Comparison of ENCODE assay signal across 8 cellular contexts in genomic region chr3:129120254-129121004, GRCh38. TPM values are rescaled to one million over a fixed set of nuclear protein-coding genes. Genes with fewer than 3 reads are reported as not detected.
DNase-seq lines count a peak whose midpoint lies in the region; ATAC-seq and TF ChIP-seq lines count a peak whose summit lies in the region.

No MANE protein-coding gene starts in this region.

- peaks cover 0 to 52% (median 29%) of the 10 kb centered on the region in 4 donors for H3K4me1 ChIP-seq in right lobe of liver

- ATAC-seq in right lobe of liver: peak; percentile 51 to 60 (median 56)

- no peaks in the 10 kb centered on the region for H3K9me3 Mint-ChIP-seq in HFFc6

- H3K36me3 Mint-ChIP-seq in HFFc6 (ENCODE audit: low read depth): no peaks in the 10 kb centered on the region; the same call in 1 of the 2 replicates

- no peaks in the 10 kb centered on the region for H3K27me3 ChIP-seq in dorsolateral prefrontal cortex
- no peaks in the 10 kb centered on the region for H3K27me3 ChIP-seq in right lobe of liver

- whole genome bisulfite sequencing in right lobe of liver (ENCODE audit: insufficient coverage, low coverage, low lambda C conversion rate, missing lambda C conversion rate): 0% methylated on average over 15 of the region's 18 CpGs

- H3K27ac Mint-ChIP-seq in HFFc6: peak overlapping the region; percentile 87

- TF ChIP-seq CTCF in GM13977 (IDR thresholded peaks at IDR 0.05; ENCODE audit: extremely low read depth, insufficient read depth, missing control alignments): peak; percentile 5
- peak; percentile 41 for TF ChIP-seq CTCF in HFFc6 (IDR thresholded peaks at IDR 0.05)
- peak in 8 of 56 donors; percentile 6 to 21 (median 19) for TF ChIP-seq CTCF in dorsolateral prefrontal cortex (IDR thresholded peaks at IDR 0.05 in 54 of 56, conservative IDR thresholded peaks at IDR 0.05 in 2 of 56; ENCODE audit: low read depth in 1 of 56, partially characterized antibody in 56 of 56)
- peak; percentile 14 to 38 (median 23) for TF ChIP-seq CTCF in right lobe of liver (IDR thresholded peaks at IDR 0.05)

- DNase-seq in GM13977 (ENCODE audit: low spot score): peak; percentile 95
- peak; percentile 90 for DNase-seq in HFFc6
- peak; percentile 98 for DNase-seq in MV-4-11 (lab: John Stamatoyannopoulos, UW)
- peak; percentile 67 to 90 for DNase-seq in activated CD4-positive, alpha-beta T cell treated with anti-CD3 and anti-CD28 coated beads, Interleukin-2, amount 50 U/mL, for 24 hours (ENCODE audit: low read depth in 1 of 2, low spot score in 1 of 2)
- DNase-seq in dorsolateral prefrontal cortex: peak in 8 of 10 donors; percentile 36 to 66 (median 57)
- peak; percentile 94 to 95 (median 95) for DNase-seq in right lobe of liver
- DNase-seq in stimulated activated CD4-positive, alpha-beta T cell treated with anti-CD3 and anti-CD28 coated beads, Interleukin-4, amount 100 ng/mL, for 4 hours: peak; percentile 78 to 88
- DNase-seq in NCI-H2029 treated with DMSO at 0.1 percent for 48 hours (lab: John Stamatoyannopoulos, UW): no peak

- no peaks in the 10 kb centered on the region for H3K9me3 ChIP-seq in right lobe of liver

- no peaks in the 10 kb centered on the region; the same call in 1 of the 2 replicates for H3K27me3 Mint-ChIP-seq in HFFc6 (ENCODE audit: insufficient read depth)

- in situ Hi-C loops in GM13977 (cut with MboI; ENCODE audit: low pct_unique_long_range_greater_than_20kb, low sequenced_read_pairs, unreplicated experiment): no loop called here

- peak overlapping the region; percentile 91 for H3K4me3 Mint-ChIP-seq in HFFc6

- TF ChIP-seq POLR2A in right lobe of liver (IDR thresholded peaks at IDR 0.05): peak; percentile 98

- H3K4me1 Mint-ChIP-seq in HFFc6 (ENCODE audit: low read depth): peaks cover 57% of the 10 kb centered on the region

- H3K27ac ChIP-seq in dorsolateral prefrontal cortex (peak overlapping the region in 50 of 59 donors; percentile 20 to 94 (median 82)), right lobe of liver (peak overlapping the region; percentile 95 to 97 (median 96))

- peaks cover 0 to under 1% (median 0%) of the 10 kb centered on the region in 4 donors for H3K36me3 ChIP-seq in right lobe of liver

- H3K4me3 ChIP-seq in dorsolateral prefrontal cortex (peak overlapping the region; percentile 63 to 94 (median 83)), right lobe of liver (peak overlapping the region; percentile 80 to 97 (median 90))

- intact Hi-C loops in dorsolateral prefrontal cortex (cut with DNase I): no loop called here
- intact Hi-C loops in right lobe of liver (cut with DNase I): no loop called here

RNA-seq across cellular contexts. Expression of gene RAB43, which starts 1.2 kb away (rescaled TPM):
- 10 to 100 TPM; 17.1 to 28.0 (median 22.0) TPM for total RNA-seq in HFFc6 (2021; fragmentation: NEBNext Ultra II Directional; extraction: Animal tissue kit (Norgen Biotek cat#: 25700))
- total RNA-seq in dorsolateral prefrontal cortex (10 to 100 TPM in 92 of 120 experiments, 1 to 10 TPM in 28; 5.2 to 31.0 (median 13.0) TPM), right lobe of liver (10 to 100 TPM; 21.8 to 67.2 (median 38.5) TPM)

RNA-seq across cellular contexts. Expression of gene ISY1, which starts 40.4 kb away (rescaled TPM):
- 10 to 100 TPM; 34.6 to 50.6 (median 42.2) TPM for total RNA-seq in HFFc6 (2021; fragmentation: NEBNext Ultra II Directional; extraction: Animal tissue kit (Norgen Biotek cat#: 25700))
- total RNA-seq in dorsolateral prefrontal cortex (10 to 100 TPM in 119 of 120 experiments, 1 to 10 TPM in 1; 9.5 to 31.1 (median 20.5) TPM), right lobe of liver (10 to 100 TPM in 2 of 6 experiments, 1 to 10 TPM in 4; 2.8 to 10.8 (median 8.9) TPM)

RNA-seq across cellular contexts. Expression of gene GP9, which starts 59.9 kb away (rescaled TPM):
- not detected for total RNA-seq in HFFc6 (2021; fragmentation: NEBNext Ultra II Directional; extraction: Animal tissue kit (Norgen Biotek cat#: 25700))
- under 1 TPM in 1 of 120 experiments, not detected in 119; 0.74 TPM for total RNA-seq in dorsolateral prefrontal cortex
- total RNA-seq in right lobe of liver: under 1 TPM in 1 of 6 experiments, not detected in 5; 0.50 TPM
